In the genomic region with DNA sequence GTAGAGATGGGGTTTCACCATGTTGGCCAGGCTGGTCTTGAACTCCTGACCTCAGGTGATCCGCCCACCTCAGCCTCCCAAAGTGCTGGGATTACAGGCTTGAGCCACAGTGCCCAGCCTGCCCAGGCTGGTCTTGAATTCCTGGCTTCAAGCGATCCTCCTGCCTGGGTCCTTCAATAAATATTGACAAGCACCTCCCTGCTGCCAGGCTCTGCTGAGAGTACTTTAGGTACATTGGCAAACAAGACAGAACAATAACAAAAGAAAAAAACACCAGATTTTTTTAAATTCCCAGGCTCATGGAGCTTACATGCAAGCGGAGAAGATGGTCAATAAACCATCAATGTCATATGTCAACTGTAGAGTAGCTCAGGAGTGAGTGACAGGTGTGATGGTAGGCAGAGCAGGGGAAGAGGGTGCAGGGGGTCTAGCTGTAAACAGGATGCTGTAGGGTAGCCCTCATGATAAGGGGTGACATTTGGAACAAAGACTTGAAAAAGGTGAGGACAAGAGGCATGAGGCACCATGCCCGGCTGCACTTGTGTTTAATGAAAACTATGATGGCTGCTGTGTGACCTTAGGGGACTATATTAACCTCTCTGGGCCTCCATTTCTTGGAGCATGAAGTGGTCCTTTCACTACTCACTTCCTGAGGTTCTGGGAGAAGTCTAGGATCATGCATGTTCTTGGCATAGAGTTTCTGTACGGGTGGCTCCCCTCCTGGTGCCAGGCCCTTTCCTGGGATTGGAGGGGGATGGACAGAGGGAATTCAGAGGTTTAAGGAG, we compare ENCODE assay signal across 1 cellular context.
A peak's percentile ranks its signal among the peaks of the same experiment; 100 is the strongest.
TF ChIP-seq lines count a peak whose summit lies in the region.

No MANE protein-coding gene starts in this region.

TF ChIP-seq in HepG2, 621 proteins besides CTCF, POLR2A, EP300 and RAD21 (continued from another document):
- TF ChIP-seq, protein P1, sequence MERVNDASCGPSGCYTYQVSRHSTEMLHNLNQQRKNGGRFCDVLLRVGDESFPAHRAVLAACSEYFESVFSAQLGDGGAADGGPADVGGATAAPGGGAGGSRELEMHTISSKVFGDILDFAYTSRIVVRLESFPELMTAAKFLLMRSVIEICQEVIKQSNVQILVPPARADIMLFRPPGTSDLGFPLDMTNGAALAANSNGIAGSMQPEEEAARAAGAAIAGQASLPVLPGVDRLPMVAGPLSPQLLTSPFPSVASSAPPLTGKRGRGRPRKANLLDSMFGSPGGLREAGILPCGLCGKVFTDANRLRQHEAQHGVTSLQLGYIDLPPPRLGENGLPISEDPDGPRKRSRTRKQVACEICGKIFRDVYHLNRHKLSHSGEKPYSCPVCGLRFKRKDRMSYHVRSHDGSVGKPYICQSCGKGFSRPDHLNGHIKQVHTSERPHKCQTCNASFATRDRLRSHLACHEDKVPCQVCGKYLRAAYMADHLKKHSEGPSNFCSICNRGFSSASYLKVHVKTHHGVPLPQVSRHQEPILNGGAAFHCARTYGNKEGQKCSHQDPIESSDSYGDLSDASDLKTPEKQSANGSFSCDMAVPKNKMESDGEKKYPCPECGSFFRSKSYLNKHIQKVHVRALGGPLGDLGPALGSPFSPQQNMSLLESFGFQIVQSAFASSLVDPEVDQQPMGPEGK (CRISPR knock-in tag; IDR thresholded peaks at IDR 0.05): peak; percentile 6; the same call in 1 of the 2 replicates
- TF ChIP-seq MYC (CRISPR knock-in tag; IDR thresholded peaks at IDR 0.05; ENCODE audit: borderline replicate concordance) (no peak), TEAD3 (CRISPR knock-in tag; optimal IDR thresholded peaks at IDR 0.05; ENCODE audit: borderline replicate concordance) (peak; percentile 45), SOX6 (IDR thresholded peaks at IDR 0.05) (no peak), SOX6 (CRISPR knock-in tag; IDR thresholded peaks at IDR 0.05) (peak; percentile 61), IRX3 (CRISPR knock-in tag; IDR thresholded peaks at IDR 0.05; ENCODE audit: borderline replicate concordance, low read depth) (no peak), SOX5 (CRISPR knock-in tag; IDR thresholded peaks at IDR 0.05; ENCODE audit: borderline replicate concordance) (peak; percentile 76; the same call in 1 of the 2 replicates), CHD4 (IDR thresholded peaks at IDR 0.05; ENCODE audit: borderline replicate concordance, low read length) (peak; percentile 70), DNMT3B (CRISPR knock-in tag; conservative IDR thresholded peaks at IDR 0.05) (no peak)
- TF ChIP-seq, protein P2, sequence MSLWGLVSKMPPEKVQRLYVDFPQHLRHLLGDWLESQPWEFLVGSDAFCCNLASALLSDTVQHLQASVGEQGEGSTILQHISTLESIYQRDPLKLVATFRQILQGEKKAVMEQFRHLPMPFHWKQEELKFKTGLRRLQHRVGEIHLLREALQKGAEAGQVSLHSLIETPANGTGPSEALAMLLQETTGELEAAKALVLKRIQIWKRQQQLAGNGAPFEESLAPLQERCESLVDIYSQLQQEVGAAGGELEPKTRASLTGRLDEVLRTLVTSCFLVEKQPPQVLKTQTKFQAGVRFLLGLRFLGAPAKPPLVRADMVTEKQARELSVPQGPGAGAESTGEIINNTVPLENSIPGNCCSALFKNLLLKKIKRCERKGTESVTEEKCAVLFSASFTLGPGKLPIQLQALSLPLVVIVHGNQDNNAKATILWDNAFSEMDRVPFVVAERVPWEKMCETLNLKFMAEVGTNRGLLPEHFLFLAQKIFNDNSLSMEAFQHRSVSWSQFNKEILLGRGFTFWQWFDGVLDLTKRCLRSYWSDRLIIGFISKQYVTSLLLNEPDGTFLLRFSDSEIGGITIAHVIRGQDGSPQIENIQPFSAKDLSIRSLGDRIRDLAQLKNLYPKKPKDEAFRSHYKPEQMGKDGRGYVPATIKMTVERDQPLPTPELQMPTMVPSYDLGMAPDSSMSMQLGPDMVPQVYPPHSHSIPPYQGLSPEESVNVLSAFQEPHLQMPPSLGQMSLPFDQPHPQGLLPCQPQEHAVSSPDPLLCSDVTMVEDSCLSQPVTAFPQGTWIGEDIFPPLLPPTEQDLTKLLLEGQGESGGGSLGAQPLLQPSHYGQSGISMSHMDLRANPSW (CRISPR knock-in tag; IDR thresholded peaks at IDR 0.05; ENCODE audit: borderline replicate concordance): no peak
- TF ChIP-seq, protein P3, sequence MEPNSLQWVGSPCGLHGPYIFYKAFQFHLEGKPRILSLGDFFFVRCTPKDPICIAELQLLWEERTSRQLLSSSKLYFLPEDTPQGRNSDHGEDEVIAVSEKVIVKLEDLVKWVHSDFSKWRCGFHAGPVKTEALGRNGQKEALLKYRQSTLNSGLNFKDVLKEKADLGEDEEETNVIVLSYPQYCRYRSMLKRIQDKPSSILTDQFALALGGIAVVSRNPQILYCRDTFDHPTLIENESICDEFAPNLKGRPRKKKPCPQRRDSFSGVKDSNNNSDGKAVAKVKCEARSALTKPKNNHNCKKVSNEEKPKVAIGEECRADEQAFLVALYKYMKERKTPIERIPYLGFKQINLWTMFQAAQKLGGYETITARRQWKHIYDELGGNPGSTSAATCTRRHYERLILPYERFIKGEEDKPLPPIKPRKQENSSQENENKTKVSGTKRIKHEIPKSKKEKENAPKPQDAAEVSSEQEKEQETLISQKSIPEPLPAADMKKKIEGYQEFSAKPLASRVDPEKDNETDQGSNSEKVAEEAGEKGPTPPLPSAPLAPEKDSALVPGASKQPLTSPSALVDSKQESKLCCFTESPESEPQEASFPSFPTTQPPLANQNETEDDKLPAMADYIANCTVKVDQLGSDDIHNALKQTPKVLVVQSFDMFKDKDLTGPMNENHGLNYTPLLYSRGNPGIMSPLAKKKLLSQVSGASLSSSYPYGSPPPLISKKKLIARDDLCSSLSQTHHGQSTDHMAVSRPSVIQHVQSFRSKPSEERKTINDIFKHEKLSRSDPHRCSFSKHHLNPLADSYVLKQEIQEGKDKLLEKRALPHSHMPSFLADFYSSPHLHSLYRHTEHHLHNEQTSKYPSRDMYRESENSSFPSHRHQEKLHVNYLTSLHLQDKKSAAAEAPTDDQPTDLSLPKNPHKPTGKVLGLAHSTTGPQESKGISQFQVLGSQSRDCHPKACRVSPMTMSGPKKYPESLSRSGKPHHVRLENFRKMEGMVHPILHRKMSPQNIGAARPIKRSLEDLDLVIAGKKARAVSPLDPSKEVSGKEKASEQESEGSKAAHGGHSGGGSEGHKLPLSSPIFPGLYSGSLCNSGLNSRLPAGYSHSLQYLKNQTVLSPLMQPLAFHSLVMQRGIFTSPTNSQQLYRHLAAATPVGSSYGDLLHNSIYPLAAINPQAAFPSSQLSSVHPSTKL (CRISPR knock-in tag; IDR thresholded peaks at IDR 0.05): peak; percentile 45
- TF ChIP-seq, protein P4, sequence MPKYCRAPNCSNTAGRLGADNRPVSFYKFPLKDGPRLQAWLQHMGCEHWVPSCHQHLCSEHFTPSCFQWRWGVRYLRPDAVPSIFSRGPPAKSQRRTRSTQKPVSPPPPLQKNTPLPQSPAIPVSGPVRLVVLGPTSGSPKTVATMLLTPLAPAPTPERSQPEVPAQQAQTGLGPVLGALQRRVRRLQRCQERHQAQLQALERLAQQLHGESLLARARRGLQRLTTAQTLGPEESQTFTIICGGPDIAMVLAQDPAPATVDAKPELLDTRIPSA (CRISPR knock-in tag; IDR thresholded peaks at IDR 0.05; ENCODE audit: borderline replicate concordance): no peak
